Comparison of ENCODE assay signal across 1 cellular context in the genomic region with DNA sequence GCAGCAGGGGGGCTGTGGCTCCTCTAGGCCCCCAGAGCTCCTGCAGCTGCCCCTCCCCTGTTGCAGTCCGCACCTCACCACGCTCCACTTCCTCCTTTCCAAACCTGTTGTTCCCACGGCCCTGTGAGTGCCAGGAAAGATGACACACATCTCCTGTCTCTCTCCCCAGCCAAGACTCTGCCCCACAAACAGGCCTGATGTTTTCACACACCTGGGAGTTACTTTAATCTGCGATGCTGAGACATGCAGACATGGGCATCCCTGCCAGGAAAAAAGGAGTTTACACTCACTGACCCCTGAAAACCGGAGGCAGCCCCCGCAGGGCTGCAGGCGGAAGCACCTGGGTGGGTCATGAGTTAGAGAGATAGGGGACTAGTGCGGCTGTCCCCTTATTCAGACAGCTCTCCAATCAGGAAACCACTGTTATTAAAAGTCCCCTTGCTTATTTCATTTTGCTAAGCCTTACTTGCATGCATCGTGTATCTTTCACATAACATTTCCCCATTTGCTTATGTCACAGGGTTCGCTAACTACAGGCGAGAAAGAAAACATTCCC.
TF ChIP-seq lines count a peak whose summit lies in the region.

No MANE protein-coding gene starts in this region.

TF ChIP-seq in GM23338, 12 proteins besides CTCF, POLR2A, EP300 and RAD21 (continued from another document):
- TF ChIP-seq, protein P1, sequence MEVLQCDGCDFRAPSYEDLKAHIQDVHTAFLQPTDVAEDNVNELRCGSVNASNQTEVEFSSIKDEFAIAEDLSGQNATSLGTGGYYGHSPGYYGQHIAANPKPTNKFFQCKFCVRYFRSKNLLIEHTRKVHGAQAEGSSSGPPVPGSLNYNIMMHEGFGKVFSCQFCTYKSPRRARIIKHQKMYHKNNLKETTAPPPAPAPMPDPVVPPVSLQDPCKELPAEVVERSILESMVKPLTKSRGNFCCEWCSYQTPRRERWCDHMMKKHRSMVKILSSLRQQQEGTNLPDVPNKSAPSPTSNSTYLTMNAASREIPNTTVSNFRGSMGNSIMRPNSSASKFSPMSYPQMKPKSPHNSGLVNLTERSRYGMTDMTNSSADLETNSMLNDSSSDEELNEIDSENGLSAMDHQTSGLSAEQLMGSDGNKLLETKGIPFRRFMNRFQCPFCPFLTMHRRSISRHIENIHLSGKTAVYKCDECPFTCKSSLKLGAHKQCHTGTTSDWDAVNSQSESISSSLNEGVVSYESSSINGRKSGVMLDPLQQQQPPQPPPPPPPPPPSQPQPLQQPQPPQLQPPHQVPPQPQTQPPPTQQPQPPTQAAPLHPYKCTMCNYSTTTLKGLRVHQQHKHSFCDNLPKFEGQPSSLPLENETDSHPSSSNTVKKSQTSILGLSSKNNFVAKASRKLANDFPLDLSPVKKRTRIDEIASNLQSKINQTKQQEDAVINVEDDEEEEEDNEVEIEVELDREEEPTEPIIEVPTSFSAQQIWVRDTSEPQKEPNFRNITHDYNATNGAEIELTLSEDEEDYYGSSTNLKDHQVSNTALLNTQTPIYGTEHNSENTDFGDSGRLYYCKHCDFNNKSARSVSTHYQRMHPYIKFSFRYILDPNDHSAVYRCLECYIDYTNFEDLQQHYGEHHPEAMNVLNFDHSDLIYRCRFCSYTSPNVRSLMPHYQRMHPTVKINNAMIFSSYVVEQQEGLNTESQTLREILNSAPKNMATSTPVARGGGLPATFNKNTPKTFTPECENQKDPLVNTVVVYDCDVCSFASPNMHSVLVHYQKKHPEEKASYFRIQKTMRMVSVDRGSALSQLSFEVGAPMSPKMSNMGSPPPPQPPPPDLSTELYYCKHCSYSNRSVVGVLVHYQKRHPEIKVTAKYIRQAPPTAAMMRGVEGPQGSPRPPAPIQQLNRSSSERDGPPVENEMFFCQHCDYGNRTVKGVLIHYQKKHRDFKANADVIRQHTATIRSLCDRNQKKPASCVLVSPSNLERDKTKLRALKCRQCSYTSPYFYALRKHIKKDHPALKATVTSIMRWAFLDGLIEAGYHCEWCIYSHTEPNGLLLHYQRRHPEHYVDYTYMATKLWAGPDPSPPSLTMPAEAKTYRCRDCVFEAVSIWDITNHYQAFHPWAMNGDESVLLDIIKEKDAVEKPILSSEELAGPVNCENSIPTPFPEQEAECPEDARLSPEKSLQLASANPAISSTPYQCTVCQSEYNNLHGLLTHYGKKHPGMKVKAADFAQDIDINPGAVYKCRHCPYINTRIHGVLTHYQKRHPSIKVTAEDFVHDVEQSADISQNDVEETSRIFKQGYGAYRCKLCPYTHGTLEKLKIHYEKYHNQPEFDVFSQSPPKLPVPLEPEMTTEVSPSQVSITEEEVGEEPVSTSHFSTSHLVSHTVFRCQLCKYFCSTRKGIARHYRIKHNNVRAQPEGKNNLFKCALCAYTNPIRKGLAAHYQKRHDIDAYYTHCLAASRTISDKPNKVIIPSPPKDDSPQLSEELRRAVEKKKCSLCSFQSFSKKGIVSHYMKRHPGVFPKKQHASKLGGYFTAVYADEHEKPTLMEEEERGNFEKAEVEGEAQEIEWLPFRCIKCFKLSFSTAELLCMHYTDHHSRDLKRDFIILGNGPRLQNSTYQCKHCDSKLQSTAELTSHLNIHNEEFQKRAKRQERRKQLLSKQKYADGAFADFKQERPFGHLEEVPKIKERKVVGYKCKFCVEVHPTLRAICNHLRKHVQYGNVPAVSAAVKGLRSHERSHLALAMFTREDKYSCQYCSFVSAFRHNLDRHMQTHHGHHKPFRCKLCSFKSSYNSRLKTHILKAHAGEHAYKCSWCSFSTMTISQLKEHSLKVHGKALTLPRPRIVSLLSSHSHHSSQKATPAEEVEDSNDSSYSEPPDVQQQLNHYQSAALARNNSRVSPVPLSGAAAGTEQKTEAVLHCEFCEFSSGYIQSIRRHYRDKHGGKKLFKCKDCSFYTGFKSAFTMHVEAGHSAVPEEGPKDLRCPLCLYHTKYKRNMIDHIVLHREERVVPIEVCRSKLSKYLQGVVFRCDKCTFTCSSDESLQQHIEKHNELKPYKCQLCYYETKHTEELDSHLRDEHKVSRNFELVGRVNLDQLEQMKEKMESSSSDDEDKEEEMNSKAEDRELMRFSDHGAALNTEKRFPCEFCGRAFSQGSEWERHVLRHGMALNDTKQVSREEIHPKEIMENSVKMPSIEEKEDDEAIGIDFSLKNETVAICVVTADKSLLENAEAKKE (CRISPR knock-in tag; IDR thresholded peaks at IDR 0.05) = no peak
- TF ChIP-seq, protein P2, sequence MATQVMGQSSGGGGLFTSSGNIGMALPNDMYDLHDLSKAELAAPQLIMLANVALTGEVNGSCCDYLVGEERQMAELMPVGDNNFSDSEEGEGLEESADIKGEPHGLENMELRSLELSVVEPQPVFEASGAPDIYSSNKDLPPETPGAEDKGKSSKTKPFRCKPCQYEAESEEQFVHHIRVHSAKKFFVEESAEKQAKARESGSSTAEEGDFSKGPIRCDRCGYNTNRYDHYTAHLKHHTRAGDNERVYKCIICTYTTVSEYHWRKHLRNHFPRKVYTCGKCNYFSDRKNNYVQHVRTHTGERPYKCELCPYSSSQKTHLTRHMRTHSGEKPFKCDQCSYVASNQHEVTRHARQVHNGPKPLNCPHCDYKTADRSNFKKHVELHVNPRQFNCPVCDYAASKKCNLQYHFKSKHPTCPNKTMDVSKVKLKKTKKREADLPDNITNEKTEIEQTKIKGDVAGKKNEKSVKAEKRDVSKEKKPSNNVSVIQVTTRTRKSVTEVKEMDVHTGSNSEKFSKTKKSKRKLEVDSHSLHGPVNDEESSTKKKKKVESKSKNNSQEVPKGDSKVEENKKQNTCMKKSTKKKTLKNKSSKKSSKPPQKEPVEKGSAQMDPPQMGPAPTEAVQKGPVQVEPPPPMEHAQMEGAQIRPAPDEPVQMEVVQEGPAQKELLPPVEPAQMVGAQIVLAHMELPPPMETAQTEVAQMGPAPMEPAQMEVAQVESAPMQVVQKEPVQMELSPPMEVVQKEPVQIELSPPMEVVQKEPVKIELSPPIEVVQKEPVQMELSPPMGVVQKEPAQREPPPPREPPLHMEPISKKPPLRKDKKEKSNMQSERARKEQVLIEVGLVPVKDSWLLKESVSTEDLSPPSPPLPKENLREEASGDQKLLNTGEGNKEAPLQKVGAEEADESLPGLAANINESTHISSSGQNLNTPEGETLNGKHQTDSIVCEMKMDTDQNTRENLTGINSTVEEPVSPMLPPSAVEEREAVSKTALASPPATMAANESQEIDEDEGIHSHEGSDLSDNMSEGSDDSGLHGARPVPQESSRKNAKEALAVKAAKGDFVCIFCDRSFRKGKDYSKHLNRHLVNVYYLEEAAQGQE (IDR thresholded peaks at IDR 0.05; ENCODE audit: unreplicated experiment) = no peak
- TF ChIP-seq ZNF331 (CRISPR knock-in tag; IDR thresholded peaks at IDR 0.05; ENCODE audit: low read depth) (no peak), NANOG (IDR thresholded peaks at IDR 0.05; ENCODE audit: borderline replicate concordance) (no peak)
